In genomic region chr13:29484236-29484635, GRCh38 we compare ENCODE assay signal across 15 cellular contexts.
DNase-seq lines count a peak whose midpoint lies in the region; ATAC-seq and TF ChIP-seq lines count a peak whose summit lies in the region.
"Had no signal": no experiment of that assay in that cellular context is flagged by ENCODE, and none has a peak within 500 bp of the region (broad histone marks: within the 10 kb centered on the region; RNA-seq: fewer than 3 reads in every experiment).

No MANE protein-coding gene starts in this region.

- H3K36me3 Mint-ChIP-seq in endothelial cell (ENCODE audit: low read depth, unreplicated experiment): no peaks in the 10 kb centered on the region

- H3K4me3 ChIP-seq in H7 (ENCODE audit: insufficient read depth, low read depth, low read length): no peak overlapping the region
- H3K4me3 ChIP-seq: esophagus muscularis mucosa, heart right ventricle, PC-9, stomach had no signal

- peaks cover 8% of the 10 kb centered on the region for H3K4me1 Mint-ChIP-seq in endothelial cell (ENCODE audit: unreplicated experiment)

- no peaks in the 10 kb centered on the region for H3K36me3 ChIP-seq in H7 (replicated peaks; ENCODE audit: control insufficient read depth, insufficient read depth, low read length)
- H3K36me3 ChIP-seq: stomach, WERI-Rb-1 had no signal

- no peaks in the 10 kb centered on the region for H3K9me3 Mint-ChIP-seq in endothelial cell (ENCODE audit: unreplicated experiment)

- no peak overlapping the region for H3K4me3 Mint-ChIP-seq in endothelial cell (ENCODE audit: unreplicated experiment)

- H3K27ac Mint-ChIP-seq in endothelial cell (ENCODE audit: unreplicated experiment): no peak overlapping the region

- TF ChIP-seq CTCF in endothelial cell (IDR thresholded peaks at IDR 0.05; ENCODE audit: unreplicated experiment): no peak

- DNase-seq in DMS153 treated with DMSO at 0.1 percent for 48 hours (lab: John Stamatoyannopoulos, UW; ENCODE audit: unreplicated experiment): peak; percentile 65
- DNase-seq in H7: peak; percentile 72
- peak; percentile 35 to 86 for DNase-seq in NCI-H526 (lab: John Stamatoyannopoulos, UW)
- peak; percentile 35 for DNase-seq in iPS-NIHi11 (ENCODE audit: low spot score)
- no peak for DNase-seq in mucosa of gallbladder (ENCODE audit: low spot score)
- no peak for DNase-seq in NCI-H2081 treated with DMSO at 0.1 percent for 48 hours (lab: John Stamatoyannopoulos, UW)
- no peak for DNase-seq in endothelial cell (ENCODE audit: low spot score)
- DNase-seq: activated effector memory CD4-positive, alpha-beta T cell treated with Interleukin-2 at 50 U/mL for 16 hours; DMS53; heart right ventricle; PC-9; stomach; WERI-Rb-1 had no signal

- H3K27me3 Mint-ChIP-seq in endothelial cell (ENCODE audit: unreplicated experiment): peaks cover 2% of the 10 kb centered on the region

- H3K27me3 ChIP-seq in H7 (ENCODE audit: control insufficient read depth, insufficient read depth, low read length): no peaks in the 10 kb centered on the region

- ATAC-seq in GM18873 (IDR thresholded peaks at IDR 0.05; ENCODE audit: low FRiP score, unreplicated experiment): no peak

Comparison
In these comparisons a context has a peak if more than half of its experiments do, and no peak if none do; other contexts are left out.
1. DNase-seq: peak in DMS153 treated with DMSO at 0.1 percent for 48 hours (single experiment), H7 (single experiment), NCI-H526 (2 of 2) and iPS-NIHi11 (single experiment); none in mucosa of gallbladder (single experiment), NCI-H2081 treated with DMSO at 0.1 percent for 48 hours (single experiment) and endothelial cell (single experiment).